ENCODE assay signal across 11 cellular contexts in genomic region chr2:189411860-189412259, GRCh38. TPM values are rescaled to one million over a fixed set of nuclear protein-coding genes. Genes with fewer than 3 reads are reported as not detected.
DNase-seq lines count a peak whose midpoint lies in the region; ATAC-seq and TF ChIP-seq lines count a peak whose summit lies in the region.
"Had no signal": no experiment of that assay in that cellular context is flagged by ENCODE, and none has a peak within 500 bp of the region (broad histone marks: within the 10 kb centered on the region; RNA-seq: fewer than 3 reads in every experiment).

No MANE protein-coding gene starts in this region.

- H3K9me3 Mint-ChIP-seq in stimulated activated naive B cell treated with anti-CD40 and anti-IgM and Interleukin-4, amounts not matched to agents 10 μg/mL and 1 μg/mL and 100 μg/mL, for 72 hours = no peaks in the 10 kb centered on the region
- H3K9me3 Mint-ChIP-seq: CD8-positive, alpha-beta T cell; WTC11 had no signal

- H3K27ac Mint-ChIP-seq in stimulated activated naive B cell treated with anti-CD40 and anti-IgM and Interleukin-4, amounts not matched to agents 10 μg/mL and 1 μg/mL and 100 μg/mL, for 72 hours = no peak overlapping the region
- H3K27ac Mint-ChIP-seq: CD8-positive, alpha-beta T cell; WTC11 had no signal

- no peaks in the 10 kb centered on the region for H3K4me1 Mint-ChIP-seq in stimulated activated naive B cell treated with anti-CD40 and anti-IgM and Interleukin-4, amounts not matched to agents 10 μg/mL and 1 μg/mL and 100 μg/mL, for 72 hours

- no peaks in the 10 kb centered on the region for H3K36me3 Mint-ChIP-seq in stimulated activated naive B cell treated with anti-CD40 and anti-IgM and Interleukin-4, amounts not matched to agents 10 μg/mL and 1 μg/mL and 100 μg/mL, for 72 hours
- H3K36me3 Mint-ChIP-seq: CD8-positive, alpha-beta T cell; WTC11 had no signal

- TF ChIP-seq CTCF in fibroblast of mammary gland (conservative IDR thresholded peaks at IDR 0.05; ENCODE audit: control insufficient read depth, insufficient read depth, low read depth, low read length) (no peak), WERI-Rb-1 (IDR thresholded peaks at IDR 0.05; ENCODE audit: low read depth, low read length) (no peak)

- H3K79me2 ChIP-seq in ACC112 (ENCODE audit: control insufficient read depth, insufficient read depth, low read length, unreplicated experiment) = no peaks in the 10 kb centered on the region

- no peak for ATAC-seq in GM21447 (IDR thresholded peaks at IDR 0.05; ENCODE audit: unreplicated experiment)
- no peak for ATAC-seq in stimulated activated naive B cell treated with anti-CD40 and anti-IgM and Interleukin-4, amounts not matched to agents 10 μg/mL and 1 μg/mL and 100 μg/mL, for 72 hours (replicated peaks)
- ATAC-seq: CD8-positive, alpha-beta T cell had no signal

- no peak overlapping the region for H2AFZ ChIP-seq in ACC112 (ENCODE audit: low read length, unreplicated experiment)

- no peak overlapping the region for H3K4me3 Mint-ChIP-seq in stimulated activated naive B cell treated with anti-CD40 and anti-IgM and Interleukin-4, amounts not matched to agents 10 μg/mL and 1 μg/mL and 100 μg/mL, for 72 hours
- H3K4me3 Mint-ChIP-seq: CD8-positive, alpha-beta T cell; WTC11 had no signal

- H3K4me1 ChIP-seq in ACC112 (ENCODE audit: control insufficient read depth, insufficient read depth, low read length, unreplicated experiment) = peaks cover 56% of the 10 kb centered on the region

- H3K36me3 ChIP-seq in ACC112 (ENCODE audit: insufficient read depth, low read length) (no peaks in the 10 kb centered on the region), WERI-Rb-1 (no peaks in the 10 kb centered on the region)
- H3K36me3 ChIP-seq: tibial nerve had no signal

- H3K27me3 ChIP-seq in ACC112 (ENCODE audit: insufficient read depth, low read length) = no peaks in the 10 kb centered on the region
- no peaks in the 10 kb centered on the region for H3K27me3 ChIP-seq in WERI-Rb-1 (ENCODE audit: insufficient read depth, low read depth, severe bottlenecking)
- H3K27me3 ChIP-seq: tibial nerve had no signal

- DNase-seq in M059J (ENCODE audit: low read depth) (peak; percentile 51), fibroblast of mammary gland (ENCODE audit: low read depth) (peak; percentile 98), non-pigmented ciliary epithelial cell (ENCODE audit: low read depth) (peak; percentile 91), WERI-Rb-1 (no peak)
- DNase-seq in activated effector memory CD4-positive, alpha-beta T cell treated with Interleukin-2 at 50 U/mL for 16 hours = no peak
- no peak for DNase-seq in stimulated activated naive B cell treated with anti-CD40 and anti-IgM and Interleukin-4, amounts not matched to agents 10 μg/mL and 1 μg/mL and 100 μg/mL, for 72 hours

- no peaks in the 10 kb centered on the region for H3K27me3 Mint-ChIP-seq in stimulated activated naive B cell treated with anti-CD40 and anti-IgM and Interleukin-4, amounts not matched to agents 10 μg/mL and 1 μg/mL and 100 μg/mL, for 72 hours

- H3K27ac ChIP-seq in ACC112 (ENCODE audit: low read depth, low read length) (peak overlapping the region; percentile 99), WERI-Rb-1 (no peak overlapping the region)

- peak overlapping the region; percentile 16 for H3K4me3 ChIP-seq in ACC112 (ENCODE audit: low read depth, low read length)
- peak overlapping the region; percentile 9 for H3K4me3 ChIP-seq in fibroblast of mammary gland (ENCODE audit: control insufficient read depth, low read depth, low read length)
- no peak overlapping the region for H3K4me3 ChIP-seq in WERI-Rb-1 (ENCODE audit: low read depth, low read length)
- H3K4me3 ChIP-seq: tibial nerve had no signal

- no peaks in the 10 kb centered on the region for H3K9me3 ChIP-seq in WERI-Rb-1 (ENCODE audit: severe bottlenecking)
- H3K9me3 ChIP-seq: tibial nerve had no signal

RNA-seq across cellular contexts. Expression of gene WDR75, which starts 29.4 kb away (rescaled TPM):
- total RNA-seq in M059J (2014; rRNA removed; shearing (Covaris generic)) = 32.0 and 36.9 TPM in 2 replicates

Comparison
In these comparisons a context has a peak if more than half of its experiments do, and no peak if none do; other contexts are left out.
1. DNase-seq: peak in M059J (single experiment), fibroblast of mammary gland (single experiment) and non-pigmented ciliary epithelial cell (single experiment); none in WERI-Rb-1 (single experiment), activated effector memory CD4-positive, alpha-beta T cell treated with Interleukin-2 at 50 U/mL for 16 hours (single experiment) and stimulated activated naive B cell treated with anti-CD40 and anti-IgM and Interleukin-4, amounts not matched to agents 10 μg/mL and 1 μg/mL and 100 μg/mL, for 72 hours (single experiment).